Comparison of ENCODE assay signal across 8 cellular contexts in the genomic region with DNA sequence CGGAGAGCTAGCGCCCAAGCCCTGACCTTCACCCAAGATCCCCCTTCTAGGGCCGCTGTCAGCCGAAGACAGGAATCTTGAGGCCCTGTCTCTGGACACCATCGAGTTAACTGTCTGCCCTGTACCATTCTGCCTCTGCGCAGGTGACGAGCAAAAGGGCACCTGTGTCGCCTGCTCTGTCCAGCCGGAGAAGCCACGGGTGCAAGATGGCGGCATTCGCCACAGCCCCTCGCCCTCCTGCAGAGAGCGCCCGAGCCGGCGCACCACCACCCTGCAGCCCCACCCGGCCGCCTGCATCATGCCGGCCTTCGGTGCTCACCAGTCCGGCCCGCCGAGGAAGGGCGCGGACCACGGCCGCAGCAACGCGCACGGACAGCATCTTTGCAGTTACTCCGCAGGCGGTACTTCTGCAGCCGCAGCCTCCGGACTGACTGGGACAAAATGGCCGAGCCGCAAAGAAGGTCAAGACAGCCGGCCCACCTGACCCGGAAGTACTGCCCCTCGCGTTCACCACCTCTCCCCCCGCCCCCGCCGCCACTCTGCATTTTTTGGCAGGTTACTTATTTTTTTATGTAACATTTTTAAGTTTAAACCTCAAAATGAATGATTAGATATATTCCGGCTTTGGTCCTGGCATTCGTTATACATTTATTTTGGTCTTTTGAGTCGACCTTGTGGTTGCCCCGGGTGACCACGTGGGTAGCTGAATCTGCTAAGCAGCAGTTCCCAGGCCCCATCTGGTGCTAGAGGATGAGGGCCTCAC. TPM values are rescaled to one million over a fixed set of nuclear protein-coding genes. Genes with fewer than 3 reads are reported as not detected.
DNase-seq lines count a peak whose midpoint lies in the region; TF ChIP-seq lines count a peak whose summit lies in the region.

TSS of gene ATP5F1A (minus strand) at position 444 of the 763 bp plus-strand sequence. CDS start at position 379, 65 bp downstream.

- H2BK120ac ChIP-seq in H9 (ENCODE audit: low read depth, low read length, poor library complexity, severe bottlenecking): peak within 1 kb of the TSS; percentile 64

- H3K14ac ChIP-seq in H9 (ENCODE audit: insufficient read depth, low read length): peak within 1 kb of the TSS; percentile 82

- no peaks in the 10 kb centered on the region for H4K20me1 ChIP-seq in H9 (ENCODE audit: control insufficient read depth, insufficient read depth, insufficient read length)

- H3K4me1 Mint-ChIP-seq in H9 (peaks cover 17 to 19% of the 10 kb centered on the region in 2 experiments), osteocyte (ENCODE audit: unreplicated experiment) (peaks cover 24% of the 10 kb centered on the region)

- H3K23ac ChIP-seq in H9 (ENCODE audit: insufficient read length, low read depth, low read length): no peak within 1 kb of the TSS

- H3K9ac ChIP-seq in H9 (ENCODE audit: extremely low read depth, insufficient read length, low read length) (peak within 1 kb of the TSS; percentile 73), SK-N-MC (ENCODE audit: insufficient read length) (peak within 1 kb of the TSS; percentile 96)

- H4K91ac ChIP-seq in H9 (ENCODE audit: insufficient read length, low read depth, low read length): no peak within 1 kb of the TSS

- H3K9me3 Mint-ChIP-seq in H9: no peaks in the 10 kb centered on the region
- no peaks in the 10 kb centered on the region for H3K9me3 Mint-ChIP-seq in osteocyte (ENCODE audit: unreplicated experiment)

- H3K4me2 ChIP-seq in H9 (ENCODE audit: insufficient read depth, insufficient read length, low read length): peak within 1 kb of the TSS; percentile 96

- H3K23me2 ChIP-seq in H9 (ENCODE audit: insufficient read length, low read depth, low read length, poor library complexity, severe bottlenecking): peaks cover 3% of the 10 kb centered on the region

- H3K36me3 ChIP-seq in MG63: peaks cover 39% of the 10 kb centered on the region
- H3K36me3 ChIP-seq in SK-N-MC (ENCODE audit: insufficient read depth, low read length): peaks cover 28% of the 10 kb centered on the region
- peaks cover 12% of the 10 kb centered on the region for H3K36me3 ChIP-seq in thymus (ENCODE audit: control insufficient read depth, insufficient read depth)

- H3K9me3 ChIP-seq in H9 (ENCODE audit: control insufficient read depth, low read depth, low read length) (no peaks in the 10 kb centered on the region), MG63 (no peaks in the 10 kb centered on the region), SK-N-MC (ENCODE audit: low read depth, low read length) (no peaks in the 10 kb centered on the region), thymus (ENCODE audit: control insufficient read depth) (no peaks in the 10 kb centered on the region)

- H2AFZ ChIP-seq in H9 (ENCODE audit: low read length): peak within 1 kb of the TSS; percentile 74

- H2BK15ac ChIP-seq in H9 (ENCODE audit: low read depth, low read length): no peak within 1 kb of the TSS

- H2BK20ac ChIP-seq in H9 (ENCODE audit: low read depth, low read length, poor library complexity, severe bottlenecking): no peak within 1 kb of the TSS

- no peak within 1 kb of the TSS for H4K8ac ChIP-seq in H9 (replicated peaks; ENCODE audit: insufficient read length, low read depth, low read length)

- H3K79me2 ChIP-seq in H9 (ENCODE audit: insufficient read depth, low read length): peaks cover 21% of the 10 kb centered on the region; the same call in 1 of the 2 replicates

- no peak within 1 kb of the TSS for H3K56ac ChIP-seq in H9 (ENCODE audit: insufficient read length, low read depth, low read length)

- H3K27ac Mint-ChIP-seq in H9 (peak within 1 kb of the TSS; percentile 94 to 98 (median 98)), osteocyte (ENCODE audit: unreplicated experiment) (peak within 1 kb of the TSS; percentile 99)

- H2BK5ac ChIP-seq in H9 (ENCODE audit: insufficient read length, low read length): no peak within 1 kb of the TSS

- H3K27me3 Mint-ChIP-seq in H9 (ENCODE audit: low read depth) (no peaks in the 10 kb centered on the region), osteocyte (ENCODE audit: unreplicated experiment) (no peaks in the 10 kb centered on the region)

- peak within 1 kb of the TSS; percentile 95 to 99 for H3K4me3 Mint-ChIP-seq in H9
- peak within 1 kb of the TSS; percentile 96 for H3K4me3 Mint-ChIP-seq in osteocyte (ENCODE audit: unreplicated experiment)

- H3K4ac ChIP-seq in H9 (ENCODE audit: low read depth, low read length): no peak within 1 kb of the TSS

- TF ChIP-seq CTCF in H9 (conservative IDR thresholded peaks at IDR 0.05): no peak
- no peak for TF ChIP-seq CTCF in osteocyte (IDR thresholded peaks at IDR 0.05)

- H3K27me3 ChIP-seq in H9 (ENCODE audit: insufficient read depth, low read length) (no peaks in the 10 kb centered on the region), MG63 (no peaks in the 10 kb centered on the region), thymus (ENCODE audit: control insufficient read depth, insufficient read depth) (no peaks in the 10 kb centered on the region)

- no peak within 1 kb of the TSS for H3T11ph ChIP-seq in H9 (ENCODE audit: low read length)

- DNase-seq in GM03348 (ENCODE audit: low spot score): peak; percentile 92
- DNase-seq in H9: peak; percentile 89
- DNase-seq in MG63: peak; percentile 86
- no peak for DNase-seq in SK-N-MC (ENCODE audit: low read depth, low spot score)
- peak; percentile 86 for DNase-seq in activated naive CD4-positive, alpha-beta T cell treated with anti-CD3 and anti-CD28 coated beads, Interleukin-2, amount 50 U/mL, for 16 hours
- peak; percentile 81 for DNase-seq in glomerular visceral epithelial cell (ENCODE audit: extremely low spot score)
- DNase-seq in osteocyte (ENCODE audit: extremely low spot score, unreplicated experiment): peak; percentile 92

- H3K27ac ChIP-seq in H9 (ENCODE audit: insufficient read length, low read depth, low read length) (no peak within 1 kb of the TSS), SK-N-MC (peak within 1 kb of the TSS; percentile 87), thymus (ENCODE audit: low read depth) (peak within 1 kb of the TSS; percentile 95)

- H3K4me1 ChIP-seq in H9 (ENCODE audit: insufficient read depth, low read length) (no peaks in the 10 kb centered on the region), thymus (ENCODE audit: control insufficient read depth, insufficient read depth, low read length) (peaks cover 15% of the 10 kb centered on the region)

- H4K5ac ChIP-seq in H9 (ENCODE audit: insufficient read length, low read depth, low read length): no peak within 1 kb of the TSS

- H3K18ac ChIP-seq in H9 (ENCODE audit: insufficient read length, low read depth, low read length): peak within 1 kb of the TSS; percentile 85

- no peaks in the 10 kb centered on the region for H3K79me1 ChIP-seq in H9 (ENCODE audit: insufficient read depth, low read depth, low read length, poor library complexity, severe bottlenecking)

- H2BK12ac ChIP-seq in H9 (ENCODE audit: insufficient read length, low read depth, low read length): no peak within 1 kb of the TSS

- WGBS in H9 (ENCODE audit: extremely low coverage, insufficient read length, low lambda C conversion rate): no CpG with 5 or more reads among the region's 49 CpGs
- WGBS in thymus: under 1% methylated on average over 49 of the region's 49 CpGs

- H3K4me3 ChIP-seq in MG63 (peak within 1 kb of the TSS; percentile 90), SK-N-MC (peak within 1 kb of the TSS; percentile 81), thymus (ENCODE audit: low read length) (peak within 1 kb of the TSS; percentile 77)

- H2AK5ac ChIP-seq in H9 (ENCODE audit: insufficient read length, low read length): no peak within 1 kb of the TSS

- H3K36me3 Mint-ChIP-seq in H9 (ENCODE audit: insufficient read depth in 1 of 3, low read depth in 3 of 3): peaks cover 20 to 37% (median 27%) of the 10 kb centered on the region in 3 experiments; a peak in 6 of 7 replicates
- H3K36me3 Mint-ChIP-seq in osteocyte (ENCODE audit: unreplicated experiment): peaks cover 11% of the 10 kb centered on the region

RNA-seq across cellular contexts. Expression of gene ATP5F1A, which starts in this region (rescaled TPM):
- total RNA-seq in H9 (2021): 625 and 626 TPM in 2 replicates
- total RNA-seq in MG63 (2014; rRNA removed; shearing (Covaris generic); ENCODE audit: low replicate concordance): 432 and 465 TPM in 2 replicates
- total RNA-seq in osteocyte: 346 and 359 TPM in 2 replicates
- 272 TPM for polyA plus RNA-seq in thymus
